Comparison of ENCODE assay signal across 13 cellular contexts in the genomic region with DNA sequence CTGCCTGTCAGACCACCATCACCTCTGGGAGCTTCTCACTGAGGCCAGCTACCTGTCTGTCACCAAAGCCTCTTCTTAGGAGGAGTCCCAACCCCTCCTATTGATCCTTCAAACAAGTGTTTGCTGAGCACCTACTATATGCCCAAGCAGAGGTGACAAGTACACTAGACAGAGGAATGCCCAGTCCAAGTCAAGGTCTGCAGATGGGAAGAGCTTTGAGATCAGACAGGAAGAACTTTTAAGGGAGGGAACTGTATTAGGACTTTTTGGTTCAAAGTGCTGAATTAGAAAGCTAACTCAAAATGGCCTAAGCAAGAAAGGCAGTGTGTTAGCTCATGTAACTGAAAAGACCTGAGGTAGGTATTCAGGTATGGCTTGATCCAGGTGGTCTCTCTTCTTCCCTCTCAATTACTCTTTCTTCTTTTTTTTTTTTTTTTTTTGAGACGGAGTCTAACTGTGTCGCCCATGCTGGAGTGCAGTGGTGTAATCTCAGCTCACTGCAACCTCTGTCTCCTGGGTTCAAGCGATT. TPM values are rescaled to one million over a fixed set of nuclear protein-coding genes. Genes with fewer than 3 reads are reported as not detected.
DNase-seq lines count a peak whose midpoint lies in the region; ATAC-seq and TF ChIP-seq lines count a peak whose summit lies in the region.
"Had no signal": no experiment of that assay in that cellular context is flagged by ENCODE, and none has a peak within 500 bp of the region (broad histone marks: within the 10 kb centered on the region; RNA-seq: fewer than 3 reads in every experiment).

No MANE protein-coding gene starts in this region.

- H3K4ac ChIP-seq in trophoblast cell (ENCODE audit: low read depth, low read length) = no peak overlapping the region

- H3K27ac ChIP-seq in VCaP = peak overlapping the region; percentile 88
- no peak overlapping the region for H3K27ac ChIP-seq in esophagus muscularis mucosa (replicated peaks in 1 of 4)
- no peak overlapping the region for H3K27ac ChIP-seq in trophoblast cell (ENCODE audit: low read depth, low read length)
- H3K27ac ChIP-seq: A549 had no signal

- H3K4me1 ChIP-seq in esophagus muscularis mucosa (peaks cover 9 to 18% (median 16%) of the 10 kb centered on the region in 4 donors), trophoblast cell (ENCODE audit: control insufficient read depth in 1 of 2, insufficient read depth in 2 of 2, low read length in 2 of 2) (peaks cover 0 to 10% of the 10 kb centered on the region in 2 experiments)
- H3K4me1 ChIP-seq: HAP-1 had no signal

- TF ChIP-seq CTCF in VCaP (conservative IDR thresholded peaks at IDR 0.05) (no peak), esophagus muscularis mucosa (IDR thresholded peaks at IDR 0.05) (no peak)

- no peak overlapping the region for H3K18ac ChIP-seq in trophoblast cell (ENCODE audit: low read length)

- no peaks in the 10 kb centered on the region for H3K36me3 ChIP-seq in esophagus muscularis mucosa
- no peaks in the 10 kb centered on the region for H3K36me3 ChIP-seq in trophoblast cell (ENCODE audit: control insufficient read depth in 1 of 2, insufficient read depth in 2 of 2, low read length in 2 of 2)
- H3K36me3 ChIP-seq: HAP-1 had no signal

- DNase-seq in esophagus muscularis mucosa (ENCODE audit: extremely low spot score) (peak; percentile 42), trophoblast cell (no peak), sciatic nerve (ENCODE audit: low spot score) (no peak), AG20443 (ENCODE audit: low spot score) (no peak)
- DNase-seq in activated CD4-positive, CD25-positive, alpha-beta regulatory T cell (lab: John Stamatoyannopoulos, UW) = no peak
- DNase-seq: CD8-positive, alpha-beta T cell; COR-L47; DND-41; GF-D8; GOT3 had no signal

- WGBS in esophagus muscularis mucosa = 56% methylated on average over 3 of the region's 3 CpGs
- WGBS in trophoblast cell (ENCODE audit: extremely low coverage, insufficient coverage, insufficient read length) = no CpG with 5 or more reads among the region's 3 CpGs

- no peak overlapping the region for H4K91ac ChIP-seq in trophoblast cell (ENCODE audit: low read depth, low read length)

- intact Hi-C loops in esophagus muscularis mucosa (cut with DNase I) (no loop called here), sciatic nerve (cut with DNase I) (no loop called here)

- H3K9ac ChIP-seq in trophoblast cell (ENCODE audit: low read length) = no peak overlapping the region

- H3K4me3 ChIP-seq in esophagus muscularis mucosa (no peak overlapping the region), trophoblast cell (ENCODE audit: low read depth, low read length) (no peak overlapping the region)
- H3K4me3 ChIP-seq: A549, HAP-1 had no signal

- no peak overlapping the region for H3K23ac ChIP-seq in trophoblast cell (ENCODE audit: low read length)

- H4K8ac ChIP-seq in trophoblast cell (ENCODE audit: low read depth, low read length) = no peak overlapping the region

- H4K12ac ChIP-seq in trophoblast cell (ENCODE audit: low read depth, low read length) = no peak overlapping the region

- H2AK5ac ChIP-seq in trophoblast cell (ENCODE audit: low read length) = peak overlapping the region; percentile 34

- peaks cover 3% of the 10 kb centered on the region for H3K79me2 ChIP-seq in trophoblast cell (ENCODE audit: control insufficient read depth, insufficient read depth, low read length, poor library complexity)

- H2BK120ac ChIP-seq in trophoblast cell (ENCODE audit: insufficient read depth, low read length, poor library complexity) = no peak overlapping the region

- no peak for TF ChIP-seq EP300 in esophagus muscularis mucosa (IDR thresholded peaks at IDR 0.05)

- H3K14ac ChIP-seq in trophoblast cell (ENCODE audit: low read length) = no peak overlapping the region

- H3K4me2 ChIP-seq in trophoblast cell (ENCODE audit: low read length) = no peak overlapping the region
- H3K4me2 ChIP-seq: A549 had no signal

- no peak for ATAC-seq in sciatic nerve
- ATAC-seq: A549; CD8-positive, alpha-beta T cell had no signal

- no peak for TF ChIP-seq POLR2A in esophagus muscularis mucosa (IDR thresholded peaks at IDR 0.05; ENCODE audit: low read depth)

- no peak overlapping the region for H2BK5ac ChIP-seq in trophoblast cell (ENCODE audit: low read depth, low read length, poor library complexity)

- peaks cover 6% of the 10 kb centered on the region for H3K79me1 ChIP-seq in trophoblast cell (ENCODE audit: low read length)

- H3K27me3 ChIP-seq in esophagus muscularis mucosa = peaks cover 0 to 16% (median 0%) of the 10 kb centered on the region in 4 donors
- H3K27me3 ChIP-seq in trophoblast cell (ENCODE audit: insufficient read depth, low read length) = no peaks in the 10 kb centered on the region

- no peaks in the 10 kb centered on the region for H3K9me3 ChIP-seq in esophagus muscularis mucosa
- no peaks in the 10 kb centered on the region for H3K9me3 ChIP-seq in trophoblast cell (ENCODE audit: insufficient read depth, low read depth, low read length)
- H3K9me3 ChIP-seq: A549, HAP-1 had no signal

- H2AFZ ChIP-seq in trophoblast cell (ENCODE audit: insufficient read depth, low read length, poor library complexity) = no peak overlapping the region

- H2BK12ac ChIP-seq in trophoblast cell (ENCODE audit: low read length) = no peak overlapping the region

RNA-seq across cellular contexts. Expression of a gene that starts 3.6 kb away (rescaled TPM):
- 1 to 10 TPM; 3.4 to 6.6 (median 5.2) TPM for total RNA-seq in esophagus muscularis mucosa
- 12.2 and 12.7 TPM in 2 replicates for polyA plus RNA-seq in trophoblast cell (2013)
- 11.4 TPM for total RNA-seq in sciatic nerve
